8 cellular contexts compared by ENCODE assay signal in the genomic region with DNA sequence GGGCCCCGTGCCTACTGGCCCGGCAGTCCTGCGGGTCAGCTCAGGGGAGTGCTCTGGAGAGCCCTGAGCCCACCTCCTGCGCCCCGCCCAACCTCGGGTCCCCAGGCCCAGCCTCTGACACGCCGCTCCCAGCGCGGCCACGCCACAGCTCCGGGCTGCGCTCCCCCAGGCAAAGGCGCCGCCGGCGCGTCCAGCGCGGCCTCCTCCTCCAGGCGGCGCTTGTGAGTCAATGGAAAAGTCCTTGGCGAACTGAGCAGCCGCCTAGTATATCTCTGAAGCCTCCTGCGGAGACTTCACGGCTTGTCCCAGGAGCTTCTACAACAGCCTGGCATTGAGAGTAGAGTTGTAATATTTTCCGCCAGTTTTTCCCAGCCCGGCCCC. TPM values are rescaled to one million over a fixed set of nuclear protein-coding genes. Genes with fewer than 3 reads are reported as not detected.
A peak's percentile ranks its signal among the peaks of the same experiment; 100 is the strongest.
DNase-seq lines count a peak whose midpoint lies in the region; ATAC-seq and TF ChIP-seq lines count a peak whose summit lies in the region.

No MANE protein-coding gene starts in this region.

- peaks cover 62% of the 10 kb centered on the region for H3K27me3 Mint-ChIP-seq in GM23338 (ENCODE audit: insufficient read depth, low read depth, poor library complexity)
- H3K27me3 Mint-ChIP-seq in natural killer cell treated with Interleukin-12 subunit alpha and Interleukin-12 subunit beta and Interleukin-15 and Interleukin-18, amount 100 ng/mL, for 72 hours: peaks cover 31 to 43% of the 10 kb centered on the region in 2 donors

- peak overlapping the region; percentile 76 for H3K4me3 Mint-ChIP-seq in GM23338
- H3K4me3 Mint-ChIP-seq in natural killer cell treated with Interleukin-12 subunit alpha and Interleukin-12 subunit beta and Interleukin-15 and Interleukin-18, amount 100 ng/mL, for 72 hours: peak overlapping the region; percentile 71
- H3K4me3 Mint-ChIP-seq in stimulated activated effector memory CD8-positive, alpha-beta T cell treated with anti-CD3 and anti-CD28 coated beads, Interleukin-12 subunit alpha, Interleukin-12 subunit beta, amount 100 ng/mL, for 72 hours: peak overlapping the region; percentile 80

- H3K27ac ChIP-seq in GM23338 (ENCODE audit: low read depth): no peak overlapping the region

- H3K4me1 Mint-ChIP-seq in GM23338: no peaks in the 10 kb centered on the region
- peaks cover 3 to 6% of the 10 kb centered on the region in 2 donors for H3K4me1 Mint-ChIP-seq in natural killer cell treated with Interleukin-12 subunit alpha and Interleukin-12 subunit beta and Interleukin-15 and Interleukin-18, amount 100 ng/mL, for 72 hours (ENCODE audit: low read depth in 2 of 2)
- peaks cover 14% of the 10 kb centered on the region for H3K4me1 Mint-ChIP-seq in stimulated activated effector memory CD8-positive, alpha-beta T cell treated with anti-CD3 and anti-CD28 coated beads, Interleukin-12 subunit alpha, Interleukin-12 subunit beta, amount 100 ng/mL, for 72 hours

- H3K36me3 Mint-ChIP-seq in GM23338 (ENCODE audit: low read depth): no peaks in the 10 kb centered on the region; the same call in 2 of the 3 replicates
- no peaks in the 10 kb centered on the region for H3K36me3 Mint-ChIP-seq in natural killer cell treated with Interleukin-12 subunit alpha and Interleukin-12 subunit beta and Interleukin-15 and Interleukin-18, amount 100 ng/mL, for 72 hours
- H3K36me3 Mint-ChIP-seq in stimulated activated effector memory CD8-positive, alpha-beta T cell treated with anti-CD3 and anti-CD28 coated beads, Interleukin-12 subunit alpha, Interleukin-12 subunit beta, amount 100 ng/mL, for 72 hours: no peaks in the 10 kb centered on the region

- H3K4me3 ChIP-seq in GM23338 (peak overlapping the region; percentile 74), fibroblast of the aortic adventitia (ENCODE audit: low read depth, low read length) (peak overlapping the region; percentile 46)

- H4K20me1 ChIP-seq in GM23338 (replicated peaks; ENCODE audit: insufficient read depth): no peaks in the 10 kb centered on the region; the same call in 1 of the 2 replicates

- H2AFZ ChIP-seq in GM23338: peak overlapping the region; percentile 99

- no peaks in the 10 kb centered on the region for H3F3A ChIP-seq in GM23338 (replicated peaks; ENCODE audit: low read depth)

- ATAC-seq in GM23338 (peak; percentile 77), HG02870 (IDR thresholded peaks at IDR 0.05; ENCODE audit: unreplicated experiment) (no peak)
- ATAC-seq in natural killer cell treated with Interleukin-12 subunit alpha and Interleukin-12 subunit beta and Interleukin-15 and Interleukin-18, amount 100 ng/mL, for 72 hours: peak; percentile 69 to 75
- peak; percentile 81 for ATAC-seq in stimulated activated effector memory CD8-positive, alpha-beta T cell treated with anti-CD3 and anti-CD28 coated beads, Interleukin-12 subunit alpha, Interleukin-12 subunit beta, amount 100 ng/mL, for 72 hours

- H3K27me3 ChIP-seq in GM23338 (ENCODE audit: insufficient read depth): peaks cover 69% of the 10 kb centered on the region

- H3K4me2 ChIP-seq in GM23338: peak overlapping the region; percentile 92

- H3K79me2 ChIP-seq in GM23338 (replicated peaks; ENCODE audit: insufficient read depth): no peaks in the 10 kb centered on the region

- no peaks in the 10 kb centered on the region for H3K36me3 ChIP-seq in GM23338 (ENCODE audit: insufficient read depth)

- DNase-seq in CD1c-positive myeloid dendritic cell (ENCODE audit: extremely low spot score) (peak; percentile 73), GM23338 (ENCODE audit: low spot score) (peak; percentile 91), NCI-H748 treated with DMSO at 0.1 percent for 48 hours (lab: John Stamatoyannopoulos, UW) (peak; percentile 8), fibroblast of the aortic adventitia (ENCODE audit: low read depth) (peak; percentile 67)
- peak; percentile 35 to 50 for DNase-seq in activated T-helper 1 cell treated with anti-CD3 and anti-CD28 coated beads, Interleukin-2, amount 50 U/mL, for 16 hours (ENCODE audit: low read depth in 1 of 2, low spot score in 1 of 2)
- peak; percentile 70 for DNase-seq in natural killer cell treated with Interleukin-12 subunit alpha and Interleukin-12 subunit beta and Interleukin-15 and Interleukin-18, amount 100 ng/mL, for 72 hours (ENCODE audit: low spot score)
- peak; percentile 70 to 83 for DNase-seq in stimulated activated effector memory CD8-positive, alpha-beta T cell treated with anti-CD3 and anti-CD28 coated beads, Interleukin-12 subunit alpha, Interleukin-12 subunit beta, amount 100 ng/mL, for 72 hours (ENCODE audit: low spot score in 2 of 2)

- H3K9me3 Mint-ChIP-seq in GM23338: peaks cover 12% of the 10 kb centered on the region; the same call in 2 of the 3 replicates
- no peaks in the 10 kb centered on the region for H3K9me3 Mint-ChIP-seq in natural killer cell treated with Interleukin-12 subunit alpha and Interleukin-12 subunit beta and Interleukin-15 and Interleukin-18, amount 100 ng/mL, for 72 hours
- no peaks in the 10 kb centered on the region for H3K9me3 Mint-ChIP-seq in stimulated activated effector memory CD8-positive, alpha-beta T cell treated with anti-CD3 and anti-CD28 coated beads, Interleukin-12 subunit alpha, Interleukin-12 subunit beta, amount 100 ng/mL, for 72 hours

- no peak overlapping the region for H3K27ac Mint-ChIP-seq in GM23338
- no peak overlapping the region for H3K27ac Mint-ChIP-seq in natural killer cell treated with Interleukin-12 subunit alpha and Interleukin-12 subunit beta and Interleukin-15 and Interleukin-18, amount 100 ng/mL, for 72 hours
- H3K27ac Mint-ChIP-seq in stimulated activated effector memory CD8-positive, alpha-beta T cell treated with anti-CD3 and anti-CD28 coated beads, Interleukin-12 subunit alpha, Interleukin-12 subunit beta, amount 100 ng/mL, for 72 hours: no peak overlapping the region

- H3K4me1 ChIP-seq in GM23338 (ENCODE audit: insufficient read depth): no peaks in the 10 kb centered on the region

- TF ChIP-seq CTCF in GM23338 (conservative IDR thresholded peaks at IDR 0.05; ENCODE audit: low read depth in 2 of 2) (peak; percentile 75 to 79), fibroblast of the aortic adventitia (IDR thresholded peaks at IDR 0.05; ENCODE audit: insufficient read depth, low read length) (peak; percentile 83)

- H3K9me2 ChIP-seq in GM23338 (ENCODE audit: insufficient read depth): no peaks in the 10 kb centered on the region

TF ChIP-seq in GM23338, 12 proteins besides CTCF, POLR2A, EP300 and RAD21 (continues in another document):
- TF ChIP-seq CREB1 (CRISPR knock-in tag; IDR thresholded peaks at IDR 0.05; ENCODE audit: low read depth): peak; percentile 39; the same call in 1 of the 2 replicates

RNA-seq across cellular contexts. Expression of a gene that starts 29.5 kb away (rescaled TPM):
- total RNA-seq in GM23338 (2014; rRNA removed; shearing (Covaris generic)): 37.1 and 37.7 TPM in 2 replicates
- 22.1 and 26.4 TPM in 2 replicates for polyA plus RNA-seq in GM23338 (2016; fragmentation: Nextera tagmentation; extraction: Ambion mirVana)
- total RNA-seq in fibroblast of the aortic adventitia (ENCODE audit: low replicate concordance): 16.1 and 29.6 TPM in 2 replicates
- total RNA-seq in natural killer cell treated with Interleukin-12 subunit alpha and Interleukin-12 subunit beta and Interleukin-15 and Interleukin-18, amount 100 ng/mL, for 72 hours: 10 to 100 TPM; 24.1 to 34.2 TPM

Comparison
In these comparisons a context has a peak if more than half of its experiments do, and no peak if none do; other contexts are left out.
1. DNase-seq: peak in every context shown above with its lines; median percentile 91 in GM23338; 76 in stimulated activated effector memory CD8-positive, alpha-beta T cell treated with anti-CD3 and anti-CD28 coated beads, Interleukin-12 subunit alpha, Interleukin-12 subunit beta, amount 100 ng/mL, for 72 hours; 73 in CD1c-positive myeloid dendritic cell; 70 in natural killer cell treated with Interleukin-12 subunit alpha and Interleukin-12 subunit beta and Interleukin-15 and Interleukin-18, amount 100 ng/mL, for 72 hours; 67 in fibroblast of the aortic adventitia; 42 in activated T-helper 1 cell treated with anti-CD3 and anti-CD28 coated beads, Interleukin-2, amount 50 U/mL, for 16 hours; 8 in NCI-H748 treated with DMSO at 0.1 percent for 48 hours.